ENCODE assay signal across 1 cellular context in genomic region chr10:96588060-96588554, GRCh38.
TF ChIP-seq lines count a peak whose summit lies in the region.

No MANE protein-coding gene starts in this region.

TF ChIP-seq in GM23338, 12 proteins besides CTCF, POLR2A, EP300 and RAD21 (continued from another document):
- no peak for TF ChIP-seq REST (IDR thresholded peaks at IDR 0.05; ENCODE audit: unreplicated experiment)
